Comparison of ENCODE assay signal across 24 cellular contexts in genomic region chr1:12189328-12189682, GRCh38. TPM values are rescaled to one million over a fixed set of nuclear protein-coding genes. Genes with fewer than 3 reads are reported as not detected.
A peak's percentile ranks its signal among the peaks of the same experiment; 100 is the strongest.
DNase-seq lines count a peak whose midpoint lies in the region; ATAC-seq and TF ChIP-seq lines count a peak whose summit lies in the region.
"Had no signal": no experiment of that assay in that cellular context is flagged by ENCODE, and none has a peak within 500 bp of the region (broad histone marks: within the 10 kb centered on the region; RNA-seq: fewer than 3 reads in every experiment).

No MANE protein-coding gene starts in this region.

- no peak overlapping the region for H2BK12ac ChIP-seq in neuronal stem cell (ENCODE audit: low read length)

- no peaks in the 10 kb centered on the region for H3K9me3 Mint-ChIP-seq in activated T-cell treated with anti-CD3 and anti-CD28 coated beads, Interleukin-2, amount 50 U/mL, for 24 hours

- peaks cover 94% of the 10 kb centered on the region for H3K36me3 Mint-ChIP-seq in activated T-cell treated with anti-CD3 and anti-CD28 coated beads, Interleukin-2, amount 50 U/mL, for 24 hours (ENCODE audit: low read depth)
- H3K36me3 Mint-ChIP-seq: brain had no signal

- no peaks in the 10 kb centered on the region for H3K36me3 ChIP-seq in HCT116 (ENCODE audit: control insufficient read depth in 1 of 2, insufficient read depth in 2 of 2, low read length in 2 of 2)
- no peaks in the 10 kb centered on the region for H3K36me3 ChIP-seq in neuronal stem cell (replicated peaks in 1 of 2; ENCODE audit: control insufficient read depth in 2 of 2, insufficient read depth in 2 of 2, low read length in 2 of 2)
- H3K36me3 ChIP-seq: prostate gland had no signal

- H3K4me3 Mint-ChIP-seq in activated T-cell treated with anti-CD3 and anti-CD28 coated beads, Interleukin-2, amount 50 U/mL, for 24 hours = no peak overlapping the region
- H3K4me3 Mint-ChIP-seq: brain had no signal

- peak overlapping the region; percentile 35 for H3K18ac ChIP-seq in neuronal stem cell (ENCODE audit: low read length)

- RAD21 ChIA-PET in HCT116 (lab: Charles Lee; ENCODE audit: low non-redundant PET in 1 of 2, low total read pairs in 2 of 2, uncharacterized antibody in 2 of 2, unreplicated experiment in 2 of 2) = no interaction called here

- H3K9me2 ChIP-seq in HCT116 (ENCODE audit: insufficient read depth) = no peaks in the 10 kb centered on the region

- H3K9me3 ChIP-seq in HCT116 (ENCODE audit: control insufficient read depth in 1 of 2, insufficient read depth in 1 of 2, low read depth in 1 of 2, low read length in 2 of 2) = no peaks in the 10 kb centered on the region
- peaks cover 0 to 3% of the 10 kb centered on the region in 2 donors for H3K9me3 ChIP-seq in neuronal stem cell (replicated peaks in 1 of 2; ENCODE audit: control insufficient read depth in 2 of 2, insufficient read depth in 1 of 2, low read depth in 1 of 2, low read length in 2 of 2)
- H3K9me3 ChIP-seq: prostate gland had no signal

- peaks cover 61% of the 10 kb centered on the region for H3K4me1 Mint-ChIP-seq in activated T-cell treated with anti-CD3 and anti-CD28 coated beads, Interleukin-2, amount 50 U/mL, for 24 hours (ENCODE audit: low read depth)

- no peaks in the 10 kb centered on the region for H3K79me1 ChIP-seq in neuronal stem cell (ENCODE audit: low read depth, low read length)

- H2BK5ac ChIP-seq in neuronal stem cell (ENCODE audit: low read length) = no peak overlapping the region

- intact Hi-C loops in HCT116 (cut with micrococcal nuclease) = no loop called here

- H2AK5ac ChIP-seq in neuronal stem cell (ENCODE audit: low read depth, low read length) = peak overlapping the region; percentile 98

- H3K27ac Mint-ChIP-seq in activated T-cell treated with anti-CD3 and anti-CD28 coated beads, Interleukin-2, amount 50 U/mL, for 24 hours = peak overlapping the region; percentile 78

- no peak overlapping the region for H4K91ac ChIP-seq in neuronal stem cell (ENCODE audit: low read depth, low read length, poor library complexity)

- H3K4me2 ChIP-seq in HCT116 (ENCODE audit: low read length) (no peak overlapping the region), neuronal stem cell (ENCODE audit: insufficient read depth, low read length, poor library complexity, severe bottlenecking) (no peak overlapping the region)

- no peaks in the 10 kb centered on the region for H3K79me2 ChIP-seq in HCT116 (ENCODE audit: insufficient read depth, low read length)

- no CpG with 5 or more reads among the region's 5 CpGs for WGBS in neuronal stem cell (ENCODE audit: extremely low coverage in 2 of 2, insufficient read length in 2 of 2, insufficient replicate concordance in 1 of 2), 2 donors

- TF ChIP-seq CTCF in HCT116 (IDR thresholded peaks at IDR 0.05 in 2 of 3, conservative IDR thresholded peaks at IDR 0.05 in 1 of 3; ENCODE audit: borderline replicate concordance in 1 of 3, insufficient read depth in 1 of 3, low read depth in 2 of 3, low read length in 2 of 3) = no peak

- no peak for TF ChIP-seq POLR2A in HCT116 (IDR thresholded peaks at IDR 0.05; ENCODE audit: borderline replicate concordance, extremely low read depth, insufficient read depth, insufficient read length)

- H2BK15ac ChIP-seq in neuronal stem cell (ENCODE audit: low read length) = peak overlapping the region; percentile 10

- no peak overlapping the region for H4K8ac ChIP-seq in neuronal stem cell (ENCODE audit: low read depth, low read length)

- H2AFZ ChIP-seq in HCT116 (ENCODE audit: low read depth, low read length, poor library complexity, severe bottlenecking) (no peak overlapping the region), neuronal stem cell (ENCODE audit: low read length) (no peak overlapping the region)

- H3K27me3 ChIP-seq in HCT116 (ENCODE audit: insufficient read depth, low read length) (no peaks in the 10 kb centered on the region), neuronal stem cell (ENCODE audit: control insufficient read depth in 3 of 3, insufficient read depth in 3 of 3, low read depth in 1 of 3, low read length in 3 of 3) (peaks cover 0 to 2% (median 0%) of the 10 kb centered on the region in 3 experiments)

- H3K27ac ChIP-seq in HCT116 (ENCODE audit: low read depth, low read length) (no peak overlapping the region), neuronal stem cell (replicated peaks; ENCODE audit: low read length) (no peak overlapping the region)
- H3K27ac ChIP-seq: coronary artery, HL-60, prostate gland had no signal

- CTCF ChIA-PET in HCT116 (lab: Charles Lee) = no interaction called here

- H3K4ac ChIP-seq in neuronal stem cell (ENCODE audit: low read length) = no peak overlapping the region

- POLR2A ChIA-PET in HCT116 (lab: Charles Lee) = no interaction called here

- no peak overlapping the region for H3K4me3 ChIP-seq in HCT116 (replicated peaks in 1 of 2; ENCODE audit: low read depth in 1 of 2, low read length in 2 of 2)
- no peak overlapping the region for H3K4me3 ChIP-seq in neuronal stem cell (ENCODE audit: low read length in 2 of 2)
- H3K4me3 ChIP-seq: coronary artery, lung, prostate gland had no signal

- TF ChIP-seq RAD21 in HCT116 (IDR thresholded peaks at IDR 0.05; ENCODE audit: low read depth) = no peak

- H4K20me1 ChIP-seq in HCT116 (ENCODE audit: insufficient read depth) = no peaks in the 10 kb centered on the region

- H3K9ac ChIP-seq in HCT116 (ENCODE audit: low read length) (no peak overlapping the region), neuronal stem cell (ENCODE audit: low read depth, low read length, poor library complexity) (no peak overlapping the region)

- ATAC-seq in HCT116 (0 out of 2 replicates have a peak, but pooled peaks have one; percentile 6), GM21825 (IDR thresholded peaks at IDR 0.05; ENCODE audit: unreplicated experiment) (no peak)

- no TSS peak for BruUV-seq in HCT116 (replicated peaks; lab: Mats Ljungman, UMichigan)

- H3K23ac ChIP-seq in neuronal stem cell (ENCODE audit: low read depth, low read length, poor library complexity) = no peak overlapping the region

- no peak overlapping the region for H3K14ac ChIP-seq in neuronal stem cell (ENCODE audit: low read length)

- no peak for DNase-seq in activated T-cell treated with anti-CD3 and anti-CD28 coated beads, Interleukin-2, amount 50 U/mL, for 24 hours
- DNase-seq in activated T-cell treated with anti-CD3 and anti-CD28 coated beads, Interleukin-2, amount 50 U/mL, for 1 hour = no peak
- DNase-seq in HCT116 (ENCODE audit: low read depth, low spot score) = no peak
- peak; percentile 41 for DNase-seq in amniotic epithelial cell (ENCODE audit: low read depth)
- no peak for DNase-seq in neuronal stem cell (ENCODE audit: low spot score)
- DNase-seq in NOMO-1 treated with dmso at 0.1 percent for 144 hours (lab: John Stamatoyannopoulos, UW; ENCODE audit: unreplicated experiment) = no peak
- no peak for DNase-seq in GDM1 (lab: John Stamatoyannopoulos, UW)
- DNase-seq: activated CD8-positive, alpha-beta memory T cell treated with anti-CD3 and anti-CD28 coated beads, Interleukin-2, amount 50 U/mL, for 4 hours; activated naive CD4-positive, alpha-beta T cell treated with anti-CD3 and anti-CD28 coated beads, Interleukin-2, amount 50 U/mL, for 16 hours; DMS53; hippocampal formation; islet precursor cell; KBM-7; NCI-H187; NCI-H2227 treated with DMSO at 0.1 percent for 48 hours; stimulated activated CD4-positive, alpha-beta T cell treated with anti-CD3 and anti-CD28 coated beads, Interleukin-2, amount 100 ng/mL, for 48 hours; T1000 had no signal

- no peak overlapping the region for H2BK120ac ChIP-seq in neuronal stem cell (ENCODE audit: low read depth, low read length)

- no peaks in the 10 kb centered on the region for H3K27me3 Mint-ChIP-seq in activated T-cell treated with anti-CD3 and anti-CD28 coated beads, Interleukin-2, amount 50 U/mL, for 24 hours

- peaks cover 0 to 8% of the 10 kb centered on the region in 2 experiments; a peak in 1 of 4 replicates for H3K4me1 ChIP-seq in HCT116 (ENCODE audit: control insufficient read depth in 1 of 2, insufficient read depth in 2 of 2, low read length in 2 of 2)
- peaks cover 9 to 18% of the 10 kb centered on the region in 2 donors for H3K4me1 ChIP-seq in neuronal stem cell (ENCODE audit: control insufficient read depth in 2 of 2, insufficient read depth in 1 of 2, low read depth in 1 of 2, low read length in 2 of 2)
- H3K4me1 ChIP-seq: prostate gland had no signal

TF ChIP-seq in HCT116, 20 proteins besides CTCF, POLR2A, EP300 and RAD21:
- TF ChIP-seq TCF7L2 (IDR thresholded peaks at IDR 0.05; ENCODE audit: borderline replicate concordance, extremely low read depth, insufficient read depth, insufficient read length) = no peak
- no peak for TF ChIP-seq CEBPB (IDR thresholded peaks at IDR 0.05; ENCODE audit: low read depth)
- TF ChIP-seq ATF3 (IDR thresholded peaks at IDR 0.05) = no peak
- no peak for TF ChIP-seq SIN3A (IDR thresholded peaks at IDR 0.05; ENCODE audit: low read depth)
- no peak for TF ChIP-seq SRF (IDR thresholded peaks at IDR 0.05; ENCODE audit: low read depth)
- TF ChIP-seq POLR2AphosphoS5 (IDR thresholded peaks at IDR 0.05; ENCODE audit: low read depth, low read length) = no peak
- no peak for TF ChIP-seq EZH2phosphoT487 (IDR thresholded peaks at IDR 0.05; ENCODE audit: borderline replicate concordance)

RNA-seq across cellular contexts. Expression of gene TNFRSF1B, which starts 22.5 kb away (rescaled TPM):
- 0.61 TPM for total RNA-seq in HCT116 (2021; ENCODE audit: unreplicated experiment)
- polyA plus RNA-seq in HCT116 (2012) = 0.12 and 0.14 TPM in 2 replicates
- polyA plus RNA-seq in neuronal stem cell (2013, experiment 1 of 2) = 0.73 TPM
- 0.68 TPM for polyA plus RNA-seq in neuronal stem cell (2013, experiment 2 of 2)
- total RNA-seq: A673 had no signal

RNA-seq across cellular contexts. Expression of gene VPS13D, which starts 40.5 kb away (rescaled TPM):
- total RNA-seq in HCT116 (2021; ENCODE audit: unreplicated experiment) = 31.6 TPM
- 15.1 and 15.3 TPM in 2 replicates for polyA plus RNA-seq in HCT116 (2012)
- polyA plus RNA-seq in neuronal stem cell (2013, experiment 1 of 2) = 4.5 TPM
- 4.2 TPM for polyA plus RNA-seq in neuronal stem cell (2013, experiment 2 of 2)
